1 cellular context compared by ENCODE assay signal in the genomic region with DNA sequence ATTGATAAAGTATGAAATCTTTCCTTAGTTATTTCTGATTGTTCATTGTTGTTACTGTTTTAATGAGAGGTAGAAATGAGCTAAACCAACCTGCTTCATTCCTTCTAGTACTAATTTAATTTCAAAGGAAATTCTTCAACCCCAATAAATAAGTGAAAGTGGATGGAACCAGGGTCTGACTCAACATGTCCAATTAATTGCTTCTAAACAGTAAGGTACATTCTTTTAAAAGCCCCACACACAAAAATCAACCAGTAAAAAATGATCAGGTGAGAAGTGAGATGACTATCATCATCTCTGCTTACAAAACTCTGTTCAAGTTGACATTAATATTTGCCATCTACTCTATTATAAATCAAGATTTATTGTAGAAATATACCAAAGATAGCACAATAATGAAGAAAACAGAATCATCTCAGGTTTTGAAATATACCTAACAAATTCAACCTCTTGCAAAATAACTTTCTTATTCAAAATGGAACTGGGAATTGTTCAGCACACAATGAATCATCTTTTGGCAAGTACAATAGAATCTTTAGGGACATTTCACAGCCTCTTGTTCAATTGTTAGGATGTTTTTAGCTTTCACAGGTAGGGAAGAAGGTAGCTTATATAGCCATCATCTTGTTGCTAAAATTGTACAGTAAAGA.
TF ChIP-seq lines count a peak whose summit lies in the region.

No MANE protein-coding gene starts in this region.

TF ChIP-seq in WTC11, 78 proteins besides CTCF, POLR2A, EP300 and RAD21 (continued from another document):
- TF ChIP-seq, protein P1, sequence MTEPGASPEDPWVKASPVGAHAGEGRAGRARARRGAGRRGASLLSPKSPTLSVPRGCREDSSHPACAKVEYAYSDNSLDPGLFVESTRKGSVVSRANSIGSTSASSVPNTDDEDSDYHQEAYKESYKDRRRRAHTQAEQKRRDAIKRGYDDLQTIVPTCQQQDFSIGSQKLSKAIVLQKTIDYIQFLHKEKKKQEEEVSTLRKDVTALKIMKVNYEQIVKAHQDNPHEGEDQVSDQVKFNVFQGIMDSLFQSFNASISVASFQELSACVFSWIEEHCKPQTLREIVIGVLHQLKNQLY (CRISPR knock-in tag; IDR thresholded peaks at IDR 0.05) = no peak
- TF ChIP-seq CREB1 (CRISPR knock-in tag; IDR thresholded peaks at IDR 0.05) (no peak), TP53 (CRISPR knock-in tag; IDR thresholded peaks at IDR 0.05) (no peak), ZBTB21 (CRISPR knock-in tag; IDR thresholded peaks at IDR 0.05; ENCODE audit: borderline replicate concordance) (no peak), NR2C2 (CRISPR knock-in tag; IDR thresholded peaks at IDR 0.05) (no peak), OVOL2 (CRISPR knock-in tag; IDR thresholded peaks at IDR 0.05; ENCODE audit: borderline replicate concordance) (no peak), MXD4 (CRISPR knock-in tag; IDR thresholded peaks at IDR 0.05; ENCODE audit: borderline replicate concordance) (no peak)
- TF ChIP-seq, protein P2, sequence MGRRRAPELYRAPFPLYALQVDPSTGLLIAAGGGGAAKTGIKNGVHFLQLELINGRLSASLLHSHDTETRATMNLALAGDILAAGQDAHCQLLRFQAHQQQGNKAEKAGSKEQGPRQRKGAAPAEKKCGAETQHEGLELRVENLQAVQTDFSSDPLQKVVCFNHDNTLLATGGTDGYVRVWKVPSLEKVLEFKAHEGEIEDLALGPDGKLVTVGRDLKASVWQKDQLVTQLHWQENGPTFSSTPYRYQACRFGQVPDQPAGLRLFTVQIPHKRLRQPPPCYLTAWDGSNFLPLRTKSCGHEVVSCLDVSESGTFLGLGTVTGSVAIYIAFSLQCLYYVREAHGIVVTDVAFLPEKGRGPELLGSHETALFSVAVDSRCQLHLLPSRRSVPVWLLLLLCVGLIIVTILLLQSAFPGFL (CRISPR knock-in tag; IDR thresholded peaks at IDR 0.05; ENCODE audit: borderline replicate concordance) = no peak
- TF ChIP-seq, protein P3, sequence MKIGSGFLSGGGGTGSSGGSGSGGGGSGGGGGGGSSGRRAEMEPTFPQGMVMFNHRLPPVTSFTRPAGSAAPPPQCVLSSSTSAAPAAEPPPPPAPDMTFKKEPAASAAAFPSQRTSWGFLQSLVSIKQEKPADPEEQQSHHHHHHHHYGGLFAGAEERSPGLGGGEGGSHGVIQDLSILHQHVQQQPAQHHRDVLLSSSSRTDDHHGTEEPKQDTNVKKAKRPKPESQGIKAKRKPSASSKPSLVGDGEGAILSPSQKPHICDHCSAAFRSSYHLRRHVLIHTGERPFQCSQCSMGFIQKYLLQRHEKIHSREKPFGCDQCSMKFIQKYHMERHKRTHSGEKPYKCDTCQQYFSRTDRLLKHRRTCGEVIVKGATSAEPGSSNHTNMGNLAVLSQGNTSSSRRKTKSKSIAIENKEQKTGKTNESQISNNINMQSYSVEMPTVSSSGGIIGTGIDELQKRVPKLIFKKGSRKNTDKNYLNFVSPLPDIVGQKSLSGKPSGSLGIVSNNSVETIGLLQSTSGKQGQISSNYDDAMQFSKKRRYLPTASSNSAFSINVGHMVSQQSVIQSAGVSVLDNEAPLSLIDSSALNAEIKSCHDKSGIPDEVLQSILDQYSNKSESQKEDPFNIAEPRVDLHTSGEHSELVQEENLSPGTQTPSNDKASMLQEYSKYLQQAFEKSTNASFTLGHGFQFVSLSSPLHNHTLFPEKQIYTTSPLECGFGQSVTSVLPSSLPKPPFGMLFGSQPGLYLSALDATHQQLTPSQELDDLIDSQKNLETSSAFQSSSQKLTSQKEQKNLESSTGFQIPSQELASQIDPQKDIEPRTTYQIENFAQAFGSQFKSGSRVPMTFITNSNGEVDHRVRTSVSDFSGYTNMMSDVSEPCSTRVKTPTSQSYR (CRISPR knock-in tag; IDR thresholded peaks at IDR 0.05) = no peak
- TF ChIP-seq, protein P4, sequence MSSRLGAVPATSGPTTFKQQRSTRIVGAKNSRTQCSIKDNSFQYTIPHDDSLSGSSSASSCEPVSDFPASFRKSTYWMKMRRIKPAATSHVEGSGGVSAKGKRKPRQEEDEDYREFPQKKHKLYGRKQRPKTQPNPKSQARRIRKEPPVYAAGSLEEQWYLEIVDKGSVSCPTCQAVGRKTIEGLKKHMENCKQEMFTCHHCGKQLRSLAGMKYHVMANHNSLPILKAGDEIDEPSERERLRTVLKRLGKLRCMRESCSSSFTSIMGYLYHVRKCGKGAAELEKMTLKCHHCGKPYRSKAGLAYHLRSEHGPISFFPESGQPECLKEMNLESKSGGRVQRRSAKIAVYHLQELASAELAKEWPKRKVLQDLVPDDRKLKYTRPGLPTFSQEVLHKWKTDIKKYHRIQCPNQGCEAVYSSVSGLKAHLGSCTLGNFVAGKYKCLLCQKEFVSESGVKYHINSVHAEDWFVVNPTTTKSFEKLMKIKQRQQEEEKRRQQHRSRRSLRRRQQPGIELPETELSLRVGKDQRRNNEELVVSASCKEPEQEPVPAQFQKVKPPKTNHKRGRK (CRISPR knock-in tag; IDR thresholded peaks at IDR 0.05; ENCODE audit: borderline replicate concordance) = no peak
